Comparison of ENCODE assay signal across 1 cellular context in genomic region chr2:31401580-31401979, GRCh38.
TF ChIP-seq lines count a peak whose summit lies in the region.

No MANE protein-coding gene starts in this region.

TF ChIP-seq in SK-N-SH, 30 proteins besides CTCF, POLR2A, EP300 and RAD21 (continued from another document):
- no peak for TF ChIP-seq SMC3 (IDR thresholded peaks at IDR 0.05; ENCODE audit: low read depth, low read length)
- 0 out of 2 replicates have a peak, but pooled peaks have one; percentile 9 for TF ChIP-seq TAF1 (IDR thresholded peaks at IDR 0.05; ENCODE audit: borderline replicate concordance, low read depth, low read length)
- TF ChIP-seq, protein P1, sequence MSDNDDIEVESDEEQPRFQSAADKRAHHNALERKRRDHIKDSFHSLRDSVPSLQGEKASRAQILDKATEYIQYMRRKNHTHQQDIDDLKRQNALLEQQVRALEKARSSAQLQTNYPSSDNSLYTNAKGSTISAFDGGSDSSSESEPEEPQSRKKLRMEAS (IDR thresholded peaks at IDR 0.05; ENCODE audit: low read depth) = peak; percentile 95
- no peak; the same call in 1 of the 2 replicates for TF ChIP-seq USF1 (IDR thresholded peaks at IDR 0.05; ENCODE audit: borderline replicate concordance, low read depth)
- TF ChIP-seq EZH2phosphoT487 (IDR thresholded peaks at IDR 0.05; ENCODE audit: borderline replicate concordance, low read depth) = no peak
- no peak for TF ChIP-seq FOXJ3 (CRISPR knock-in tag; IDR thresholded peaks at IDR 0.05)
- no peak for TF ChIP-seq GATA2 (CRISPR knock-in tag; IDR thresholded peaks at IDR 0.05)
- TF ChIP-seq RXRA (IDR thresholded peaks at IDR 0.05; ENCODE audit: borderline replicate concordance, low read depth) = peak; percentile 82
- TF ChIP-seq NRF1 (IDR thresholded peaks at IDR 0.05; ENCODE audit: low read depth, low read length) = no peak
- TF ChIP-seq RFX5 (IDR thresholded peaks at IDR 0.05; ENCODE audit: low read length) = no peak
- no peak for TF ChIP-seq GABPA (IDR thresholded peaks at IDR 0.05; ENCODE audit: low read depth)
- peak; percentile 67; the same call in 1 of the 2 replicates for TF ChIP-seq SIN3A (IDR thresholded peaks at IDR 0.05; ENCODE audit: borderline replicate concordance, low read depth, low read length)
- peak; percentile 93; the same call in 1 of the 2 replicates for TF ChIP-seq TEAD4 (IDR thresholded peaks at IDR 0.05; ENCODE audit: borderline replicate concordance, insufficient read depth)
- TF ChIP-seq ELF1 (IDR thresholded peaks at IDR 0.05) = no peak; the same call in 1 of the 2 replicates
- TF ChIP-seq RCOR1 (IDR thresholded peaks at IDR 0.05; ENCODE audit: low read length) = no peak
